In the genomic region with DNA sequence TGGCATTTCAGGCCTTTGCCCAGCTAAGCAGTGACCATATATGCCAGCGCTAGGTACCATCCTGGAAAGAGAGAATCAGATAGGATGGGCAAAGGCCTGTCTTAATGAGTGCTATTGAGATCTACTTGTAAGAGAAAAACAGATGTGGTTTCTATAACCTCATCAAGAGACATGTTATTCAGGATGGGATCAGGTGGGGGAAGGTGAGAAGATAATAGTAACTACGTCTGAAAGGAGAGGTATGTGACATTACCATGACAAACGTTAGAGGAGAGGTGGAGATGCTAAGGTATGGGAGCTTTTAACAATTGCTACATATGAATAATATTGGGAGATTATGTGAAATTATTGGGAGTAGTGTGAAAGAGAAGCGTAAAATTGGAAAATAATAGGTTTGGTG, we compare ENCODE assay signal across 26 cellular contexts.
"Had no signal": no experiment of that assay in that cellular context is flagged by ENCODE, and none has a peak within 500 bp of the region (broad histone marks: within the 10 kb centered on the region; RNA-seq: fewer than 3 reads in every experiment).

No MANE protein-coding gene starts in this region.

- H3K4me3 ChIP-seq: ascending aorta, breast epithelium, cardiac muscle cell, colonic mucosa, heart left ventricle had no signal

- H3K36me3 ChIP-seq: ascending aorta, breast epithelium, cardiac muscle cell, colonic mucosa, heart left ventricle had no signal

- DNase-seq: activated CD4-positive, alpha-beta memory T cell treated with anti-CD3 and anti-CD28 coated beads, Interleukin-2, amount 10 ng/mL, durations not matched to agents 7 days and 5 days; activated CD4-positive, alpha-beta T cell treated with anti-CD3 and anti-CD28 coated beads for 1 hour; activated CD4-positive, alpha-beta T cell treated with anti-CD3 and anti-CD28 coated beads for 4 hours; activated CD4-positive, alpha-beta T cell treated with anti-CD3 and anti-CD28 coated beads, Interleukin-2, amount 10 ng/mL, durations not matched to agents 7 days and 5 days; activated CD4-positive, alpha-beta T cell treated with anti-CD3 and anti-CD28 coated beads, Interleukin-2, amount 50 U/mL, for 4 hours; activated CD8-positive, alpha-beta memory T cell treated with anti-CD3 and anti-CD28 coated beads, Interleukin-2, amount 50 U/mL, for 48 hours; activated gamma-delta T cell; activated naive CD4-positive, alpha-beta T cell; activated naive CD4-positive, alpha-beta T cell treated with anti-CD3 and anti-CD28 coated beads, Interleukin-2, amount 10 ng/mL, durations not matched to agents 7 days and 5 days; activated naive CD8-positive, alpha-beta T cell treated with anti-CD3 and anti-CD28 coated beads, Interleukin-2, amount 10 ng/mL, durations not matched to agents 7 days and 5 days; activated T-cell treated with anti-CD3 and anti-CD28 coated beads for 4 hours; activated T-cell treated with anti-CD3 and anti-CD28 coated beads, Interleukin-2, amount 50 U/mL, for 24 hours; activated T-cell treated with anti-CD3 and anti-CD28 coated beads, Interleukin-2, amount 50 U/mL, for 72 hours; central memory CD4-positive, alpha-beta T cell; cerebellar nuclear complex; colonic mucosa; effector CD8-positive, alpha-beta T cell; foreskin fibroblast; heart left ventricle; T-helper 2 cell had no signal

- H3K4me3 Mint-ChIP-seq: activated CD4-positive, alpha-beta memory T cell treated with anti-CD3 and anti-CD28 coated beads, Interleukin-2, amount 10 ng/mL, durations not matched to agents 7 days and 5 days; activated CD4-positive, alpha-beta T cell treated with anti-CD3 and anti-CD28 coated beads, Interleukin-2, amount 10 ng/mL, durations not matched to agents 7 days and 5 days; activated naive CD4-positive, alpha-beta T cell treated with anti-CD3 and anti-CD28 coated beads, Interleukin-2, amount 10 ng/mL, durations not matched to agents 7 days and 5 days; activated naive CD8-positive, alpha-beta T cell treated with anti-CD3 and anti-CD28 coated beads, Interleukin-2, amount 10 ng/mL, durations not matched to agents 7 days and 5 days; activated T-cell treated with anti-CD3 and anti-CD28 coated beads, Interleukin-2, amount 50 U/mL, for 24 hours; activated T-cell treated with anti-CD3 and anti-CD28 coated beads, Interleukin-2, amount 50 U/mL, for 72 hours; brain had no signal

- ATAC-seq: activated naive CD4-positive, alpha-beta T cell treated with anti-CD3 and anti-CD28 coated beads, Interleukin-2, amount 50 U/mL, for 72 hours; activated T-cell treated with anti-CD3 and anti-CD28 coated beads, Interleukin-2, amount 50 U/mL, for 72 hours; esophagus mucosa; heart left ventricle had no signal

- H3K4me1 Mint-ChIP-seq: activated CD4-positive, alpha-beta memory T cell treated with anti-CD3 and anti-CD28 coated beads, Interleukin-2, amount 10 ng/mL, durations not matched to agents 7 days and 5 days; activated CD4-positive, alpha-beta T cell treated with anti-CD3 and anti-CD28 coated beads, Interleukin-2, amount 10 ng/mL, durations not matched to agents 7 days and 5 days; activated naive CD4-positive, alpha-beta T cell treated with anti-CD3 and anti-CD28 coated beads, Interleukin-2, amount 10 ng/mL, durations not matched to agents 7 days and 5 days; activated naive CD8-positive, alpha-beta T cell treated with anti-CD3 and anti-CD28 coated beads, Interleukin-2, amount 10 ng/mL, durations not matched to agents 7 days and 5 days had no signal

- H3K27ac Mint-ChIP-seq: activated CD4-positive, alpha-beta memory T cell treated with anti-CD3 and anti-CD28 coated beads, Interleukin-2, amount 10 ng/mL, durations not matched to agents 7 days and 5 days; activated CD4-positive, alpha-beta T cell treated with anti-CD3 and anti-CD28 coated beads, Interleukin-2, amount 10 ng/mL, durations not matched to agents 7 days and 5 days; activated naive CD4-positive, alpha-beta T cell treated with anti-CD3 and anti-CD28 coated beads, Interleukin-2, amount 10 ng/mL, durations not matched to agents 7 days and 5 days; activated naive CD4-positive, alpha-beta T cell treated with anti-CD3 and anti-CD28 coated beads, Interleukin-2, amount 50 U/mL, for 72 hours; activated naive CD8-positive, alpha-beta T cell treated with anti-CD3 and anti-CD28 coated beads, Interleukin-2, amount 10 ng/mL, durations not matched to agents 7 days and 5 days; activated T-cell treated with anti-CD3 and anti-CD28 coated beads, Interleukin-2, amount 50 U/mL, for 24 hours; activated T-cell treated with anti-CD3 and anti-CD28 coated beads, Interleukin-2, amount 50 U/mL, for 72 hours had no signal

- H3K9me3 ChIP-seq: breast epithelium, colonic mucosa had no signal

- H3K36me3 Mint-ChIP-seq: activated naive CD4-positive, alpha-beta T cell treated with anti-CD3 and anti-CD28 coated beads, Interleukin-2, amount 10 ng/mL, durations not matched to agents 7 days and 5 days; activated naive CD4-positive, alpha-beta T cell treated with anti-CD3 and anti-CD28 coated beads, Interleukin-2, amount 50 U/mL, for 72 hours; activated naive CD8-positive, alpha-beta T cell treated with anti-CD3 and anti-CD28 coated beads, Interleukin-2, amount 10 ng/mL, durations not matched to agents 7 days and 5 days; brain had no signal

- H3K4me1 ChIP-seq: ascending aorta, breast epithelium, colonic mucosa, heart left ventricle had no signal

- H3K27me3 Mint-ChIP-seq: activated CD4-positive, alpha-beta memory T cell treated with anti-CD3 and anti-CD28 coated beads, Interleukin-2, amount 10 ng/mL, durations not matched to agents 7 days and 5 days; activated naive CD4-positive, alpha-beta T cell treated with anti-CD3 and anti-CD28 coated beads, Interleukin-2, amount 10 ng/mL, durations not matched to agents 7 days and 5 days had no signal

- H3K9me3 Mint-ChIP-seq: activated CD4-positive, alpha-beta memory T cell treated with anti-CD3 and anti-CD28 coated beads, Interleukin-2, amount 10 ng/mL, durations not matched to agents 7 days and 5 days; activated CD4-positive, alpha-beta T cell treated with anti-CD3 and anti-CD28 coated beads, Interleukin-2, amount 10 ng/mL, durations not matched to agents 7 days and 5 days; activated naive CD4-positive, alpha-beta T cell treated with anti-CD3 and anti-CD28 coated beads, Interleukin-2, amount 10 ng/mL, durations not matched to agents 7 days and 5 days; activated T-cell treated with anti-CD3 and anti-CD28 coated beads, Interleukin-2, amount 50 U/mL, for 24 hours had no signal

- H3K27me3 ChIP-seq: ascending aorta, breast epithelium, cardiac muscle cell, colonic mucosa had no signal

- H3K27ac ChIP-seq: ascending aorta, breast epithelium, cardiac muscle cell, colonic mucosa, heart left ventricle had no signal
